In the genomic region with DNA sequence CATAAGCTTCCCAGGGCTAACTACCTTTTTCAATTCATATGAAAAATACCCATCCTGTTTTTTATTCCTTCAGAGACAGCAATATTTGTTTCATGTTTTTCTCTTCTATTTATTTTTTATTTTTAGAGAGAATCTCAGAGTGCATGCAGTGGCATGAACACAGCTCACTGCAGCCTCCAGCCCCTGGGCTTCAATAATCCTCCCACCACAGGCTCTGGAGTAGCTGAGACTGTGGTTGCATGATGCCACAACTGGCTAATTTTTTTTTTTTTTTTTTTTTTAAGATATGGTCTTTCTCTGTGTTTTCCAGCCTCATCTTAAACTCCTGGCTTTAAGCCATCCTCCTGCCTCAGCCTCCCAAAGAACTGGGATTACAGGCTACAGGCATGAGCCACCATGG, we compare ENCODE assay signal across 25 cellular contexts.
"Had no signal": no experiment of that assay in that cellular context is flagged by ENCODE, and none has a peak within 500 bp of the region (broad histone marks: within the 10 kb centered on the region; RNA-seq: fewer than 3 reads in every experiment).

No MANE protein-coding gene starts in this region.

- DNase-seq: natural killer cell; occipital lobe; ovary; posterior cingulate gyrus; psoas muscle; right cardiac atrium; right lobe of liver; sigmoid colon; stimulated activated CD4-positive, alpha-beta T cell treated with anti-CD3 and anti-CD28 coated beads, Interleukin-15, amount 100 ng/mL, for 24 hours; stimulated activated CD4-positive, alpha-beta T cell treated with anti-CD3 and anti-CD28 coated beads, Interleukin-2, amount 100 ng/mL, for 24 hours; stimulated activated CD4-positive, alpha-beta T cell treated with anti-CD3 and anti-CD28 coated beads, Interleukin-2, amount 100 ng/mL, for 48 hours; stimulated activated CD4-positive, alpha-beta T cell treated with anti-CD3 and anti-CD28 coated beads, Interleukin-4, amount 100 ng/mL, for 24 hours; stimulated activated naive B cell treated with anti-CD40 and anti-IgM and Interleukin-4, amounts not matched to agents 10 μg/mL and 1 μg/mL and 100 μg/mL, for 72 hours; stimulated activated naive CD4-positive, alpha-beta T cell treated with Interleukin-2 at 50 U/mL for 16 hours; stomach; thyroid gland; trophoblast cell; upper lobe of left lung had no signal

- H3K27ac ChIP-seq: neural progenitor cell, ovary, parathyroid adenoma, psoas muscle, right lobe of liver, sigmoid colon, stomach, thoracic aorta, thyroid gland, tibial nerve, upper lobe of left lung, vagina had no signal

- H3K4me2 ChIP-seq: neural progenitor cell had no signal

- H3K9me3 ChIP-seq: ovary, psoas muscle, right lobe of liver, sigmoid colon, stomach, thoracic aorta, thyroid gland, tibial nerve, upper lobe of left lung, vagina had no signal

- H3K27me3 ChIP-seq: neural progenitor cell, ovary, right lobe of liver, sigmoid colon, stomach, thyroid gland, tibial nerve, upper lobe of left lung, vagina had no signal

- H3K4me3 ChIP-seq: neural progenitor cell, ovary, psoas muscle, right lobe of liver, sigmoid colon, skin epidermis, stomach, thoracic aorta, thyroid gland, tibial nerve, upper lobe of left lung, vagina had no signal

- H3K36me3 ChIP-seq: neural progenitor cell, ovary, right lobe of liver, sigmoid colon, stomach, thoracic aorta, thyroid gland, tibial nerve, upper lobe of left lung, vagina had no signal

- ATAC-seq: natural killer cell; psoas muscle; right cardiac atrium; right lobe of liver; stimulated activated effector memory CD8-positive, alpha-beta T cell treated with anti-CD3 and anti-CD28 coated beads, Interleukin-12 subunit alpha, Interleukin-12 subunit beta, amount 100 ng/mL, for 72 hours; stimulated activated naive B cell treated with anti-CD40 and anti-IgM and Interleukin-4, amounts not matched to agents 10 μg/mL and 1 μg/mL and 100 μg/mL, for 72 hours had no signal

- H3K9ac ChIP-seq: neural progenitor cell, parathyroid adenoma had no signal

- H2AFZ ChIP-seq: neural progenitor cell, parathyroid adenoma had no signal

- H3K4me1 ChIP-seq: neural progenitor cell, parathyroid adenoma, right lobe of liver, stomach, upper lobe of left lung had no signal

- H3K79me2 ChIP-seq: parathyroid adenoma had no signal
